ENCODE assay signal across 8 cellular contexts in genomic region chr1:245156041-245156735, GRCh38. TPM values are rescaled to one million over a fixed set of nuclear protein-coding genes. Genes with fewer than 3 reads are reported as not detected.
DNase-seq lines count a peak whose midpoint lies in the region; ATAC-seq, FAIRE-seq and TF ChIP-seq lines count a peak whose summit lies in the region.

No MANE protein-coding gene starts in this region.

- H3K4me1 ChIP-seq in right cardiac atrium (ENCODE audit: control insufficient read depth, insufficient read depth, low read length) = no peaks in the 10 kb centered on the region
- H3K4me1 ChIP-seq in uterus = peaks cover 0 to 32% of the 10 kb centered on the region in 2 donors

- DNase-seq in GM12891 (ENCODE audit: insufficient read length, low spot score) = peak; percentile 95
- DNase-seq in NCI-H1417 treated with DMSO at 0.1 percent for 48 hours (lab: John Stamatoyannopoulos, UW) = peak; percentile 24
- peak; percentile 24 to 81 (median 61) for DNase-seq in T-helper 2 cell
- peak in 46 of 56 donors; percentile 11 to 78 (median 50) for DNase-seq in amygdala (lab: John Stamatoyannopoulos, UW)
- DNase-seq in right cardiac atrium = peak; percentile 83 to 92 (median 90)
- DNase-seq in putamen (ENCODE audit: low spot score) = peak; percentile 63
- peak in 1 of 2 donors; percentile 60 for DNase-seq in uterus

- peak; percentile 65 for FAIRE-seq in GM12891 (lab: Jason Lieb, UNC)

- under 1% methylated on average over 74 of the region's 74 CpGs for WGBS in right cardiac atrium

- H3K4me3 ChIP-seq in right cardiac atrium (ENCODE audit: low read length) = peak overlapping the region; percentile 55
- H3K4me3 ChIP-seq in uterus = peak overlapping the region; percentile 24 to 41

- intact Hi-C loops in right cardiac atrium (cut with DNase I) (loop anchor here (5.0 to 10.0 kb wide), 5 partner anchors 209 to 1339 kb away; no protein-coding TSS in a partner anchor), uterus (cut with DNase I; ENCODE audit: low total_unique reads) (no loop called here)

- H3K27ac ChIP-seq in right cardiac atrium (ENCODE audit: low read length) (no peak overlapping the region), uterus (no peak overlapping the region)

- peak; percentile 36 to 66 (median 53) for TF ChIP-seq CTCF in uterus (IDR thresholded peaks at IDR 0.05)

- H3K36me3 ChIP-seq in uterus = no peaks in the 10 kb centered on the region

- peak; percentile 93 for ATAC-seq in HG02798 (IDR thresholded peaks at IDR 0.05; ENCODE audit: poor library complexity, unreplicated experiment)
- ATAC-seq in right cardiac atrium = peak; percentile 87

- H3K27me3 ChIP-seq in right cardiac atrium (ENCODE audit: control insufficient read depth, insufficient read depth) (no peaks in the 10 kb centered on the region), uterus (peaks cover 0 to 6% of the 10 kb centered on the region in 2 donors)

- no peak for TF ChIP-seq POLR2A in GM12891 (IDR thresholded peaks at IDR 0.05; ENCODE audit: low read depth, low read length)
- TF ChIP-seq POLR2A in uterus (IDR thresholded peaks at IDR 0.05) = no peak

- H3K9me3 ChIP-seq in right cardiac atrium (ENCODE audit: control insufficient read depth, low read length) (no peaks in the 10 kb centered on the region), uterus (no peaks in the 10 kb centered on the region)

TF ChIP-seq in GM12891, 5 proteins besides CTCF, POLR2A, EP300 and RAD21:
- TF ChIP-seq POLR2AphosphoS5 (IDR thresholded peaks at IDR 0.05; ENCODE audit: low read depth, low read length) = no peak
- TF ChIP-seq TAF1 (IDR thresholded peaks at IDR 0.05; ENCODE audit: low read depth, low read length) = no peak
- TF ChIP-seq PAX5 (IDR thresholded peaks at IDR 0.05; ENCODE audit: insufficient read depth, low read length, severe bottlenecking) = no peak
- TF ChIP-seq SPI1 (IDR thresholded peaks at IDR 0.05; ENCODE audit: low read depth, low read length) = no peak
- TF ChIP-seq POU2F2 (IDR thresholded peaks at IDR 0.05; ENCODE audit: low read depth, low read length) = no peak
TF ChIP-seq in GM12891: peak in this region for 0.

RNA-seq across cellular contexts. Expression of gene KIF26B, which starts 1.4 kb away (rescaled TPM):
- polyA plus RNA-seq in GM12891 (2012; ENCODE audit: low read depth, missing spikeins) = 2.8 TPM
- total RNA-seq in right cardiac atrium (under 1 TPM; 0.25 to 0.41 (median 0.32) TPM), uterus (10 to 100 TPM in 1 of 4 donors, 1 to 10 TPM in 1, under 1 TPM in 1, not detected in 1; 0.27 to 17.4 (median 1.3) TPM)
- polyA plus RNA-seq in right cardiac atrium = 0.11 TPM
